ENCODE assay signal across 1 cellular context in the genomic region with DNA sequence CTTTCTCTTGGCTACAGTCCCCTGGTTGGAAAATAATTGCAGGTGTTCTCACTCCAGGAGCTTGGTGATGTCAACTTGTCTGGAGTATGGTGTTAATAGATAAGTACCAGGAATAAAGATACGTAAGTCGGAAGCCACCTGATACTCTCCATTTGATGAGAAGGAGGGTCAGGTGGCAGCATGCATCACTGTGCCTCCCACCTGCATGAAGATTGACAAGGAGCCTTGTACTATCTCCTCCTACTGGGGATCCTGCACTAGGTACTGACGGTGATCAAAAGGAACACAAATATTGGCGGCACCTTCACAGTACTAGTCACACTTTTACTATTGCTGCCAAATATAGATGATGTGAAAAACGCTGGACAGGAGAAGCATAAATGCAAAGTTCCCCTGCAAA.
TF ChIP-seq lines count a peak whose summit lies in the region.

No MANE protein-coding gene starts in this region.

TF ChIP-seq in GM23338, 12 proteins besides CTCF, POLR2A, EP300 and RAD21 (continued from another document):
- TF ChIP-seq, protein P1, sequence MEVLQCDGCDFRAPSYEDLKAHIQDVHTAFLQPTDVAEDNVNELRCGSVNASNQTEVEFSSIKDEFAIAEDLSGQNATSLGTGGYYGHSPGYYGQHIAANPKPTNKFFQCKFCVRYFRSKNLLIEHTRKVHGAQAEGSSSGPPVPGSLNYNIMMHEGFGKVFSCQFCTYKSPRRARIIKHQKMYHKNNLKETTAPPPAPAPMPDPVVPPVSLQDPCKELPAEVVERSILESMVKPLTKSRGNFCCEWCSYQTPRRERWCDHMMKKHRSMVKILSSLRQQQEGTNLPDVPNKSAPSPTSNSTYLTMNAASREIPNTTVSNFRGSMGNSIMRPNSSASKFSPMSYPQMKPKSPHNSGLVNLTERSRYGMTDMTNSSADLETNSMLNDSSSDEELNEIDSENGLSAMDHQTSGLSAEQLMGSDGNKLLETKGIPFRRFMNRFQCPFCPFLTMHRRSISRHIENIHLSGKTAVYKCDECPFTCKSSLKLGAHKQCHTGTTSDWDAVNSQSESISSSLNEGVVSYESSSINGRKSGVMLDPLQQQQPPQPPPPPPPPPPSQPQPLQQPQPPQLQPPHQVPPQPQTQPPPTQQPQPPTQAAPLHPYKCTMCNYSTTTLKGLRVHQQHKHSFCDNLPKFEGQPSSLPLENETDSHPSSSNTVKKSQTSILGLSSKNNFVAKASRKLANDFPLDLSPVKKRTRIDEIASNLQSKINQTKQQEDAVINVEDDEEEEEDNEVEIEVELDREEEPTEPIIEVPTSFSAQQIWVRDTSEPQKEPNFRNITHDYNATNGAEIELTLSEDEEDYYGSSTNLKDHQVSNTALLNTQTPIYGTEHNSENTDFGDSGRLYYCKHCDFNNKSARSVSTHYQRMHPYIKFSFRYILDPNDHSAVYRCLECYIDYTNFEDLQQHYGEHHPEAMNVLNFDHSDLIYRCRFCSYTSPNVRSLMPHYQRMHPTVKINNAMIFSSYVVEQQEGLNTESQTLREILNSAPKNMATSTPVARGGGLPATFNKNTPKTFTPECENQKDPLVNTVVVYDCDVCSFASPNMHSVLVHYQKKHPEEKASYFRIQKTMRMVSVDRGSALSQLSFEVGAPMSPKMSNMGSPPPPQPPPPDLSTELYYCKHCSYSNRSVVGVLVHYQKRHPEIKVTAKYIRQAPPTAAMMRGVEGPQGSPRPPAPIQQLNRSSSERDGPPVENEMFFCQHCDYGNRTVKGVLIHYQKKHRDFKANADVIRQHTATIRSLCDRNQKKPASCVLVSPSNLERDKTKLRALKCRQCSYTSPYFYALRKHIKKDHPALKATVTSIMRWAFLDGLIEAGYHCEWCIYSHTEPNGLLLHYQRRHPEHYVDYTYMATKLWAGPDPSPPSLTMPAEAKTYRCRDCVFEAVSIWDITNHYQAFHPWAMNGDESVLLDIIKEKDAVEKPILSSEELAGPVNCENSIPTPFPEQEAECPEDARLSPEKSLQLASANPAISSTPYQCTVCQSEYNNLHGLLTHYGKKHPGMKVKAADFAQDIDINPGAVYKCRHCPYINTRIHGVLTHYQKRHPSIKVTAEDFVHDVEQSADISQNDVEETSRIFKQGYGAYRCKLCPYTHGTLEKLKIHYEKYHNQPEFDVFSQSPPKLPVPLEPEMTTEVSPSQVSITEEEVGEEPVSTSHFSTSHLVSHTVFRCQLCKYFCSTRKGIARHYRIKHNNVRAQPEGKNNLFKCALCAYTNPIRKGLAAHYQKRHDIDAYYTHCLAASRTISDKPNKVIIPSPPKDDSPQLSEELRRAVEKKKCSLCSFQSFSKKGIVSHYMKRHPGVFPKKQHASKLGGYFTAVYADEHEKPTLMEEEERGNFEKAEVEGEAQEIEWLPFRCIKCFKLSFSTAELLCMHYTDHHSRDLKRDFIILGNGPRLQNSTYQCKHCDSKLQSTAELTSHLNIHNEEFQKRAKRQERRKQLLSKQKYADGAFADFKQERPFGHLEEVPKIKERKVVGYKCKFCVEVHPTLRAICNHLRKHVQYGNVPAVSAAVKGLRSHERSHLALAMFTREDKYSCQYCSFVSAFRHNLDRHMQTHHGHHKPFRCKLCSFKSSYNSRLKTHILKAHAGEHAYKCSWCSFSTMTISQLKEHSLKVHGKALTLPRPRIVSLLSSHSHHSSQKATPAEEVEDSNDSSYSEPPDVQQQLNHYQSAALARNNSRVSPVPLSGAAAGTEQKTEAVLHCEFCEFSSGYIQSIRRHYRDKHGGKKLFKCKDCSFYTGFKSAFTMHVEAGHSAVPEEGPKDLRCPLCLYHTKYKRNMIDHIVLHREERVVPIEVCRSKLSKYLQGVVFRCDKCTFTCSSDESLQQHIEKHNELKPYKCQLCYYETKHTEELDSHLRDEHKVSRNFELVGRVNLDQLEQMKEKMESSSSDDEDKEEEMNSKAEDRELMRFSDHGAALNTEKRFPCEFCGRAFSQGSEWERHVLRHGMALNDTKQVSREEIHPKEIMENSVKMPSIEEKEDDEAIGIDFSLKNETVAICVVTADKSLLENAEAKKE (CRISPR knock-in tag; IDR thresholded peaks at IDR 0.05): no peak
- no peak for TF ChIP-seq EZH2 (IDR thresholded peaks at IDR 0.05; ENCODE audit: low read depth, unreplicated experiment)
